ENCODE assay signal across 8 cellular contexts in genomic region chr7:23105086-23105643, GRCh38. TPM values are rescaled to one million over a fixed set of nuclear protein-coding genes. Genes with fewer than 3 reads are reported as not detected.
DNase-seq lines count a peak whose midpoint lies in the region; ATAC-seq and TF ChIP-seq lines count a peak whose summit lies in the region.

No MANE protein-coding gene starts in this region.

- peak overlapping the region; percentile 85 to 96 (median 94) for H3K27ac ChIP-seq in gastroesophageal sphincter

- POLR2A ChIA-PET in BJ (lab: Charles Lee): no interaction called here

- peaks cover 9 to 42% (median 14%) of the 10 kb centered on the region in 3 donors for H3K4me1 ChIP-seq in gastroesophageal sphincter

- TF ChIP-seq CTCF in BJ (IDR thresholded peaks at IDR 0.05; ENCODE audit: insufficient read depth, low read depth, low read length) (no peak), gastroesophageal sphincter (IDR thresholded peaks at IDR 0.05) (no peak)

- H3K36me3 ChIP-seq in BJ (ENCODE audit: control insufficient read depth, insufficient read depth, low read length): no peaks in the 10 kb centered on the region
- peaks cover 0 to 6% of the 10 kb centered on the region in 2 donors for H3K36me3 ChIP-seq in gastroesophageal sphincter

- H3K4me1 Mint-ChIP-seq in T-helper 2 cell treated with Interferon-gamma antibody and Interleukin-4, amounts not matched to agents 5 μg/mL and 100 μg/mL, for 36 hours (ENCODE audit: low read depth): peaks cover 20% of the 10 kb centered on the region

- H3K4me3 Mint-ChIP-seq in T-helper 2 cell treated with Interferon-gamma antibody and Interleukin-4, amounts not matched to agents 5 μg/mL and 100 μg/mL, for 36 hours: peak overlapping the region; percentile 98

- H3K36me3 Mint-ChIP-seq in T-helper 2 cell treated with Interferon-gamma antibody and Interleukin-4, amounts not matched to agents 5 μg/mL and 100 μg/mL, for 36 hours (ENCODE audit: low read depth): peaks cover 7% of the 10 kb centered on the region

- WGBS in gastroesophageal sphincter (ENCODE audit: low coverage in 1 of 2), 2 donors: 0 to 1% methylated on average over 10 to 16 of the region's 19 CpGs

- no peak for TF ChIP-seq POLR2A in gastroesophageal sphincter (IDR thresholded peaks at IDR 0.05)

- no peaks in the 10 kb centered on the region for H3K27me3 Mint-ChIP-seq in T-helper 2 cell treated with Interferon-gamma antibody and Interleukin-4, amounts not matched to agents 5 μg/mL and 100 μg/mL, for 36 hours (ENCODE audit: low read depth)

- H3K9me3 ChIP-seq in gastroesophageal sphincter: peaks cover 0 to 7% (median 0%) of the 10 kb centered on the region in 3 donors

- ATAC-seq in GM19023 (IDR thresholded peaks at IDR 0.05; ENCODE audit: unreplicated experiment) (peak; percentile 22), HG03159 (IDR thresholded peaks at IDR 0.05; ENCODE audit: unreplicated experiment) (peak; percentile 18), gastroesophageal sphincter (no peak)

- peak overlapping the region; percentile 98 for H3K27ac Mint-ChIP-seq in T-helper 2 cell treated with Interferon-gamma antibody and Interleukin-4, amounts not matched to agents 5 μg/mL and 100 μg/mL, for 36 hours

- no peak for DNase-seq in BJ (ENCODE audit: low read depth)
- DNase-seq in T-helper 2 cell treated with Interferon-gamma antibody and Interleukin-4, amounts not matched to agents 5 μg/mL and 100 μg/mL, for 36 hours (ENCODE audit: low spot score): no peak
- DNase-seq in skeletal muscle cell (ENCODE audit: low read depth): no peak
- DNase-seq in NCI-H2227 treated with DMSO at 0.1 percent for 48 hours (lab: John Stamatoyannopoulos, UW): no peak
- DNase-seq in activated gamma-delta T cell (lab: John Stamatoyannopoulos, UW): no peak

- CTCF ChIA-PET in BJ (lab: Yijun Ruan, JAX): interaction anchor here (0.9 to 2.3 kb wide), 2 partner anchors 9 to 16 kb away, joined by 3 to 12 read pairs; no protein-coding TSS in a partner anchor

- H3K27me3 ChIP-seq in BJ (ENCODE audit: control insufficient read depth, insufficient read depth, low read length) (no peaks in the 10 kb centered on the region), gastroesophageal sphincter (no peaks in the 10 kb centered on the region)

- no peaks in the 10 kb centered on the region for H3K9me3 Mint-ChIP-seq in T-helper 2 cell treated with Interferon-gamma antibody and Interleukin-4, amounts not matched to agents 5 μg/mL and 100 μg/mL, for 36 hours

- peak overlapping the region; percentile 94 for H3K4me3 ChIP-seq in BJ (ENCODE audit: low read depth, low read length)
- H3K4me3 ChIP-seq in gastroesophageal sphincter: peak overlapping the region; percentile 81 to 82
- peak overlapping the region; percentile 73 for H3K4me3 ChIP-seq in skeletal muscle cell (ENCODE audit: low read depth, low read length)

- no peak for TF ChIP-seq EP300 in gastroesophageal sphincter (IDR thresholded peaks at IDR 0.05)

RNA-seq across cellular contexts. Expression of gene KLHL7, which starts 0.4 kb away (rescaled TPM):
- 14.8 and 31.7 TPM in 2 replicates for polyA plus RNA-seq in BJ (2011; rRNA removed)
- 8.6 and 11.7 TPM in 2 replicates for polyA minus RNA-seq in BJ (2011; rRNA and poly(A)+ RNA removed)
- 10 to 100 TPM; 21.3 to 45.9 (median 27.6) TPM for total RNA-seq in gastroesophageal sphincter
